8 cellular contexts compared by ENCODE assay signal in genomic region chr1:63522891-63523728, GRCh38. TPM values are rescaled to one million over a fixed set of nuclear protein-coding genes. Genes with fewer than 3 reads are reported as not detected.
DNase-seq lines count a peak whose midpoint lies in the region; ATAC-seq and TF ChIP-seq lines count a peak whose summit lies in the region.

EFCAB7 (plus strand) TSS chr1:63523525; CDS start chr1:63525573, 2,048 bp downstream.
ITGB3BP (minus strand) TSS chr1:63523225; CDS start chr1:63523133, 92 bp downstream.

- DNase-seq in DMS 273 (lab: John Stamatoyannopoulos, UW; ENCODE audit: unreplicated experiment) (peak; percentile 98), HuH-7 (ENCODE audit: low spot score) (peak; percentile 67), OCI-LY7 (ENCODE audit: low spot score) (peak; percentile 96), activated T-cell treated with anti-CD3 and anti-CD28 coated beads for 48 hours (ENCODE audit: low read depth) (peak; percentile 78), epithelial cell of proximal tubule (ENCODE audit: low read depth) (peak; percentile 79), mucosa of descending colon (peak; percentile 83 to 86 (median 85))
- DNase-seq in stimulated activated CD8-positive, alpha-beta memory T cell treated with anti-CD3 and anti-CD28 coated beads, Interleukin-4, amount 100 ng/mL, for 1 hour (ENCODE audit: low read depth in 2 of 2, low spot score in 1 of 2) = peak; percentile 52 to 61

- peak within 1 kb of the TSS; percentile 82 for H3K27ac ChIP-seq in OCI-LY7 (ENCODE audit: low read depth, low read length, poor library complexity, severe bottlenecking)

- H3K36me3 ChIP-seq in OCI-LY7 (ENCODE audit: insufficient read depth, low read length) (peaks cover 15% of the 10 kb centered on the region; the same call in 1 of the 2 replicates), mucosa of descending colon (ENCODE audit: low read depth) (no peaks in the 10 kb centered on the region)

- H3K4me1 ChIP-seq in OCI-LY7 (ENCODE audit: insufficient read depth, low read length, poor library complexity, severe bottlenecking) (peaks cover 31% of the 10 kb centered on the region), mucosa of descending colon (ENCODE audit: low read depth) (no peaks in the 10 kb centered on the region)

- ATAC-seq in GM21526 (IDR thresholded peaks at IDR 0.05; ENCODE audit: low FRiP score, unreplicated experiment) (peak; percentile 87), mucosa of descending colon (peak; percentile 96)

- H3K9me2 ChIP-seq in OCI-LY7 (ENCODE audit: insufficient read depth, low read length) = no peaks in the 10 kb centered on the region

- 0 out of 2 replicates have a peak, but pooled peaks cover 11% of the 10 kb centered on the region for H4K20me1 ChIP-seq in OCI-LY7 (ENCODE audit: insufficient read depth, low read length)

- H3K4me2 ChIP-seq in OCI-LY7 (ENCODE audit: low read length) = peak within 1 kb of the TSS; percentile 90

- no TSS peak for BruUV-seq in OCI-LY7 (replicated peaks; lab: Mats Ljungman, UMichigan)

- intact Hi-C loops in OCI-LY7 (cut with micrococcal nuclease; ENCODE audit: unreplicated experiment) = loop anchor here (1.0 to 10.0 kb wide), 5 partner anchors 70 to 1798 kb away; partner anchors contain the start of genes PGM1, TM2D1 and USP1
- intact Hi-C loops in mucosa of descending colon (cut with DNase I, micrococcal nuclease) = no loop called here

- TF ChIP-seq CTCF in OCI-LY7 (conservative IDR thresholded peaks at IDR 0.05; ENCODE audit: low read length) (no peak), epithelial cell of proximal tubule (conservative IDR thresholded peaks at IDR 0.05; ENCODE audit: low read depth, low read length) (no peak), mucosa of descending colon (IDR thresholded peaks at IDR 0.05) (no peak)

- peak within 1 kb of the TSS; percentile 91 for H2AFZ ChIP-seq in OCI-LY7 (ENCODE audit: low read length)

- CTCF ChIA-PET in OCI-LY7 (lab: Charles Lee; ENCODE audit: unreplicated experiment) = interaction anchor here (1.0 kb wide), 1 partner anchor 15 kb away, joined by 3 read pairs; no protein-coding TSS in a partner anchor

- H3K79me2 ChIP-seq in OCI-LY7 (ENCODE audit: insufficient read depth, low read depth, low read length) = peaks cover 73% of the 10 kb centered on the region

- H3K9me3 ChIP-seq in OCI-LY7 (ENCODE audit: low read length) = no peaks in the 10 kb centered on the region
- no peaks in the 10 kb centered on the region for H3K9me3 ChIP-seq in mucosa of descending colon

- POLR2A ChIA-PET in OCI-LY7 (lab: Charles Lee) = interaction anchor here (0.6 to 1.2 kb wide), 5 partner anchors 11 to 413 kb away, joined by 3 to 4 read pairs (median 4); no protein-coding TSS in a partner anchor

- H3K4me3 ChIP-seq in OCI-LY7 (ENCODE audit: low read depth, low read length, poor library complexity, severe bottlenecking) = peak within 1 kb of the TSS; percentile 95
- peak within 1 kb of the TSS; percentile 65 for H3K4me3 ChIP-seq in epithelial cell of proximal tubule (ENCODE audit: low read depth, low read length)
- peak within 1 kb of the TSS; percentile 27 for H3K4me3 ChIP-seq in mucosa of descending colon

RNA-seq across cellular contexts. Expression of gene EFCAB7, which starts in this region (rescaled TPM):
- total RNA-seq in OCI-LY7 (2014; rRNA removed; shearing (Covaris generic)) = 7.1 and 10.5 TPM in 2 replicates
- total RNA-seq in OCI-LY7 (2022) (10.4 and 11.8 TPM in 2 replicates), epithelial cell of proximal tubule (2.7 and 3.6 TPM in 2 replicates), mucosa of descending colon (1 to 10 TPM; 3.9 to 5.2 (median 4.9) TPM)

RNA-seq across cellular contexts. Expression of gene ITGB3BP, which starts in this region (rescaled TPM):
- total RNA-seq in OCI-LY7 (2014; rRNA removed; shearing (Covaris generic)) = 91.5 and 97.5 TPM in 2 replicates
- total RNA-seq in OCI-LY7 (2022) (97.0 and 113 TPM in 2 replicates), epithelial cell of proximal tubule (25.1 and 30.4 TPM in 2 replicates), mucosa of descending colon (10 to 100 TPM; 11.8 to 16.8 (median 12.9) TPM)

Comparison
In these comparisons a context has a peak if more than half of its experiments do, and no peak if none do; other contexts are left out.
1. Peak in every context shown above with its lines: DNase-seq, ATAC-seq, H3K4me3 ChIP-seq and H3K27ac ChIP-seq.
2. H3K4me3 ChIP-seq: peak in every context shown above with its lines; median percentile 95 in OCI-LY7; 65 in epithelial cell of proximal tubule; 27 in mucosa of descending colon.